Comparison of ENCODE assay signal across 8 cellular contexts in the genomic region with DNA sequence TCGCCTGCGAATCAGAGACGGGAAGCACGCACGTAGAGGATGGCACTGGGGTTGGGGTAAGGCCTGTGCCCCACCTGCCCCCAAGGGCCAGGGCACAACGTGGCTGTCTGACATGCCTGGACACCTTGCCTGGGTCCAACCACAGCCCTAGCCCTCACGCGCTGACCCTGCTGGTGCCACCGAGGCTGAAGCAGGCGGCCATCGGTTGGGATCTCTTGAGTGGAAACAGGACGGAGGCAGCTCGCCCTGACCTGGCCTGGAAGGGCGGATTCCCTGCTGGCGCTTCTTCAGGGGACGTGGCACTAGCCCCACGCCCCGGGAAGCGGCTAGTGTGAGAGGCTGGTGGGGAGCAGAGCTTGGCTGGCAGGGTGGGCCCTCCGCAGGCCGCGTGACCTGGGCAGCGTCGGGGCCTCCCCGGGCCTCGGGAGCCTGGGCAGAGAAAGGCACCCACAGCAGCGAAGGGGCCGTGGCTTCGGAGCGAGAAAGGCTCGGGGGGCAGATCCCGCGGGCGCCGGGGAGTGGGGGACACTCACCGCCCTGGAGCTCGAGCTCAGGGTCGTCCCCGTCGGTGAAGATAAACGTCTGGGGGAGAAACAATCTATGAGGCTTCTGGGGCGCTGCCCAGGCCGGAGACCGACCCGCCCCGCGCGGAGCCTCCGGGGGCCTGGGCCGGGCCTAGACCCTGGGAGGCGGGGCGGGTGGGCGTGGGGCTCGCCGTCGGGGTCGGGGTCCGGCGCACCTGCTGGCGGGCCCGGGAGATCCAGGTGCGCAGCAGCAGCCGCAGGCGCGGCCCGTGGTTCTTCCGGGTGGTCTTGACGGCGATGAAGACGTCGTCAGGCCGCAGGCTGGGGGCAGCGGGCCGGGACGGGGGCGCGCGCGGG. TPM values are rescaled to one million over a fixed set of nuclear protein-coding genes. Genes with fewer than 3 reads are reported as not detected.
DNase-seq lines count a peak whose midpoint lies in the region; ATAC-seq and TF ChIP-seq lines count a peak whose summit lies in the region.

No MANE protein-coding gene starts in this region.

- peaks cover 7% of the 10 kb centered on the region; the same call in 1 of the 2 replicates for H4K20me1 ChIP-seq in OCI-LY3 (ENCODE audit: insufficient read depth, low read length)

- ATAC-seq in GM18498 (IDR thresholded peaks at IDR 0.05; ENCODE audit: unreplicated experiment) (peak; percentile 10), GM19023 (IDR thresholded peaks at IDR 0.05; ENCODE audit: unreplicated experiment) (no peak)

- no peak overlapping the region for H3K27ac ChIP-seq in OCI-LY3 (ENCODE audit: low read length)

- TF ChIP-seq CTCF in OCI-LY3 (IDR thresholded peaks at IDR 0.05; ENCODE audit: low read depth, low read length) (no peak), neural crest cell (conservative IDR thresholded peaks at IDR 0.05) (no peak), GM10248 (IDR thresholded peaks at IDR 0.05; ENCODE audit: control extremely low read depth, extremely low read depth, low read depth, missing control alignments) (no peak)

- H3K9me3 ChIP-seq in OCI-LY3 (ENCODE audit: insufficient read depth, low read length), result no peaks in the 10 kb centered on the region

- H3K36me3 Mint-ChIP-seq in neural crest cell (ENCODE audit: low read depth), result peaks cover 5% of the 10 kb centered on the region

- POLR2A ChIA-PET in GM10248 (lab: Yijun Ruan, JAX), result interaction anchor here (1.0 to 1.8 kb wide), 2 partner anchors 13 kb away, joined by 3 to 5 read pairs; a partner anchor contains a TSS

- peak overlapping the region; percentile 100 for H3K4me3 ChIP-seq in OCI-LY3 (ENCODE audit: low read length)

- H2AFZ ChIP-seq in OCI-LY3 (ENCODE audit: low read depth, low read length), result no peak overlapping the region

- CTCF ChIA-PET in GM10248 (lab: Yijun Ruan, JAX), result interaction anchor here (1.2 to 3.0 kb wide), 5 partner anchors 13 to 155 kb away, joined by 4 to 15 read pairs (median 5); a partner anchor contains a TSS

- no peak overlapping the region for H3K27ac Mint-ChIP-seq in neural crest cell (ENCODE audit: unreplicated experiment)

- no peaks in the 10 kb centered on the region for H3K27me3 Mint-ChIP-seq in neural crest cell (ENCODE audit: low read depth)

- H3K9ac ChIP-seq in OCI-LY3 (ENCODE audit: low read length), result peak overlapping the region; percentile 50; the same call in 1 of the 2 replicates

- no peaks in the 10 kb centered on the region for H3K4me1 Mint-ChIP-seq in neural crest cell

- H3K9me3 Mint-ChIP-seq in neural crest cell, result no peaks in the 10 kb centered on the region

- H3K79me2 ChIP-seq in OCI-LY3 (ENCODE audit: low read length), result peaks cover 18% of the 10 kb centered on the region

- peaks cover 5% of the 10 kb centered on the region for H3K36me3 ChIP-seq in OCI-LY3 (replicated peaks; ENCODE audit: low read depth, low read length)

- H3K4me3 Mint-ChIP-seq in neural crest cell, result peak overlapping the region; percentile 88

- no peak for TF ChIP-seq POLR2A in erythroblast (IDR thresholded peaks at IDR 0.05; ENCODE audit: low read length)

- no peaks in the 10 kb centered on the region for H3K27me3 ChIP-seq in OCI-LY3 (ENCODE audit: low read depth, low read length)

- peaks cover 13% of the 10 kb centered on the region for H3K4me1 ChIP-seq in OCI-LY3 (ENCODE audit: low read length)

- DNase-seq in erythroblast (lab: John Stamatoyannopoulos, UW), result peak; percentile 49 to 50
- no peak for DNase-seq in neural crest cell (ENCODE audit: low read depth, low spot score)
- no peak for DNase-seq in medulla oblongata (ENCODE audit: extremely low spot score)
- no peak for DNase-seq in GM10248 (ENCODE audit: extremely low spot score)
- no peak for DNase-seq in NCI-H2081 treated with DMSO at 0.1 percent for 48 hours (lab: John Stamatoyannopoulos, UW)

- peak overlapping the region; percentile 88 for H3K4me2 ChIP-seq in OCI-LY3 (ENCODE audit: low read length)

RNA-seq across cellular contexts. Expression of a gene that starts 0.6 kb away (rescaled TPM):
- 44.5 and 46.0 TPM in 2 replicates for total RNA-seq in neural crest cell

RNA-seq across cellular contexts. Expression of a gene that starts 0.7 kb away (rescaled TPM):
- total RNA-seq in neural crest cell, result 154 and 156 TPM in 2 replicates

RNA-seq across cellular contexts. Expression of a gene that starts 13.5 kb away (rescaled TPM):
- total RNA-seq in neural crest cell, result 198 and 199 TPM in 2 replicates

RNA-seq across cellular contexts. Expression of a gene that starts 14.6 kb away (rescaled TPM):
- 126 and 131 TPM in 2 replicates for total RNA-seq in neural crest cell

RNA-seq across cellular contexts. Expression of a gene that starts 19.5 kb away (rescaled TPM):
- 73.6 and 75.0 TPM in 2 replicates for total RNA-seq in neural crest cell

Comparison
In these comparisons a context has a peak if more than half of its experiments do, and no peak if none do; other contexts are left out.
1. DNase-seq: peak in erythroblast (2 of 2); none in neural crest cell (single experiment), medulla oblongata (single experiment), GM10248 (single experiment) and NCI-H2081 treated with DMSO at 0.1 percent for 48 hours (single experiment).